26 cellular contexts compared by ENCODE assay signal in genomic region chr5:89534331-89534730, GRCh38.
DNase-seq lines count a peak whose midpoint lies in the region; ATAC-seq and TF ChIP-seq lines count a peak whose summit lies in the region.
"Had no signal": no experiment of that assay in that cellular context is flagged by ENCODE, and none has a peak within 500 bp of the region (broad histone marks: within the 10 kb centered on the region; RNA-seq: fewer than 3 reads in every experiment).

No MANE protein-coding gene starts in this region.

- dilution Hi-C loops in IMR-90 (cut with HindIII; ENCODE audit: low sequenced_read_pairs, unreplicated experiment), result no loop called here

- H2AK9ac ChIP-seq in IMR-90 (replicated peaks; ENCODE audit: low read depth, low read length, poor library complexity), result no peak overlapping the region

- intact Hi-C loops in IMR-90 (cut with micrococcal nuclease), result no loop called here

- H3K9me3 ChIP-seq in IMR-90 (ENCODE audit: control insufficient read depth, insufficient read depth, low read length), result no peaks in the 10 kb centered on the region
- H3K9me3 ChIP-seq: heart left ventricle, neutrophil, sigmoid colon, SK-N-SH, testis, vagina had no signal

- DNase-seq in AG04449 (ENCODE audit: low read depth, low spot score) (peak; percentile 44), IMR-90 (peak; percentile 6), epithelial cell of proximal tubule (ENCODE audit: low read depth) (peak; percentile 55), kidney tubule cell (ENCODE audit: low spot score) (peak; percentile 39), NCI-H2227 treated with DMSO at 0.1 percent for 48 hours (lab: John Stamatoyannopoulos, UW) (no peak)
- DNase-seq in activated CD8-positive, alpha-beta memory T cell treated with anti-CD3 and anti-CD28 coated beads, Interleukin-2, amount 50 U/mL, for 48 hours, result no peak
- DNase-seq: activated CD4-positive, alpha-beta T cell treated with anti-CD3 and anti-CD28 coated beads for 36 hours; activated CD8-positive, alpha-beta T cell treated with anti-CD3 and anti-CD28 coated beads, Interleukin-2, amount 10 ng/mL, durations not matched to agents 7 days and 5 days; activated effector memory CD4-positive, alpha-beta T cell treated with Interleukin-2 at 50 U/mL for 16 hours; activated T-cell treated with anti-CD3 and anti-CD28 coated beads for 4 hours; CD8-positive, alpha-beta memory T cell; DMS 273 treated with DMSO at 0.1 percent for 48 hours; dorsolateral prefrontal cortex; heart left ventricle; NCI-H1417; NCI-H2081; NCI-H446; sigmoid colon; SK-N-SH; stimulated activated naive CD4-positive, alpha-beta T cell treated with Interleukin-2 at 50 U/mL for 16 hours; testis had no signal

- in situ Hi-C loops in IMR-90 (cut with MboI; ENCODE audit: low sequenced_read_pairs), result no loop called here

- no peak overlapping the region for H4K91ac ChIP-seq in IMR-90 (ENCODE audit: insufficient read depth, low read depth, low read length)

- H2BK15ac ChIP-seq in IMR-90 (ENCODE audit: low read depth, low read length), result no peak overlapping the region

- H3K9me1 ChIP-seq in IMR-90 (ENCODE audit: insufficient read depth, low read length), result no peaks in the 10 kb centered on the region

- POLR2A ChIA-PET in AG04449 (lab: Yijun Ruan, JAX), result no interaction called here
- POLR2A ChIA-PET in IMR-90 (lab: Charles Lee; ENCODE audit: unreplicated experiment), result no interaction called here

- H3K27ac ChIP-seq in IMR-90 (ENCODE audit: insufficient read depth, low read length), result no peak overlapping the region
- H3K27ac ChIP-seq: 22Rv1, dorsolateral prefrontal cortex, heart left ventricle, neutrophil, sigmoid colon, testis, vagina had no signal

- no peaks in the 10 kb centered on the region for H3K79me1 ChIP-seq in IMR-90 (ENCODE audit: low read depth in 1 of 2, low read length in 2 of 2)

- no peaks in the 10 kb centered on the region for H4K20me1 ChIP-seq in IMR-90 (ENCODE audit: insufficient read depth, low read length)

- H3K4me1 ChIP-seq in IMR-90 (ENCODE audit: control insufficient read depth, insufficient read depth, low read length), result no peaks in the 10 kb centered on the region
- H3K4me1 ChIP-seq: sigmoid colon, testis, vagina had no signal

- no peak overlapping the region for H3K4ac ChIP-seq in IMR-90 (ENCODE audit: low read depth, low read length)

- no peak overlapping the region for H3K56ac ChIP-seq in IMR-90 (ENCODE audit: extremely low read depth, insufficient read depth, low read length)

- no peak overlapping the region for H4K8ac ChIP-seq in IMR-90 (ENCODE audit: low read depth in 2 of 2, low read length in 2 of 2)

- H2BK20ac ChIP-seq in IMR-90 (ENCODE audit: low read depth, low read length), result no peak overlapping the region

- H2BK120ac ChIP-seq in IMR-90 (ENCODE audit: low read depth, low read length), result no peak overlapping the region

- TF ChIP-seq RAD21 in IMR-90 (IDR thresholded peaks at IDR 0.05; ENCODE audit: low read length), result no peak

- no peak overlapping the region for H2AFZ ChIP-seq in IMR-90 (replicated peaks; ENCODE audit: low read length, poor library complexity)

- TF ChIP-seq POLR2A in IMR-90 (IDR thresholded peaks at IDR 0.05; ENCODE audit: low read depth, low read length), result no peak

- H3K23ac ChIP-seq in IMR-90 (ENCODE audit: low read depth, low read length), result no peak overlapping the region

- no peak overlapping the region for H3K18ac ChIP-seq in IMR-90 (ENCODE audit: low read depth, low read length)

- no peak overlapping the region for H3K4me3 ChIP-seq in AG04449 (ENCODE audit: low read depth, low read length)
- H3K4me3 ChIP-seq in IMR-90 (ENCODE audit: insufficient read depth, low read depth, low read length), result no peak overlapping the region
- no peak overlapping the region for H3K4me3 ChIP-seq in epithelial cell of proximal tubule (ENCODE audit: low read depth, low read length)
- H3K4me3 ChIP-seq: dorsolateral prefrontal cortex, heart left ventricle, sigmoid colon, testis, vagina had no signal

- no peak overlapping the region for H3K9ac ChIP-seq in IMR-90 (ENCODE audit: low read depth, low read length)
- H3K9ac ChIP-seq: SK-N-SH had no signal

- H3K27me3 ChIP-seq in IMR-90 (ENCODE audit: control insufficient read depth, insufficient read depth, low read length), result no peaks in the 10 kb centered on the region
- H3K27me3 ChIP-seq: dorsolateral prefrontal cortex, heart left ventricle, neutrophil, sigmoid colon, testis, vagina had no signal

- H3K36me3 ChIP-seq in IMR-90 (ENCODE audit: control insufficient read depth, insufficient read depth, low read length), result no peaks in the 10 kb centered on the region
- H3K36me3 ChIP-seq: heart left ventricle, neutrophil, sigmoid colon, vagina had no signal

- no peak overlapping the region for H3K14ac ChIP-seq in IMR-90 (replicated peaks; ENCODE audit: low read depth, low read length)

- no peak overlapping the region for H3K4me2 ChIP-seq in IMR-90 (ENCODE audit: low read depth, low read length)
- H3K4me2 ChIP-seq: SK-N-SH had no signal

- no peak for ATAC-seq in IMR-90 (ENCODE audit: low read depth)
- no peak for ATAC-seq in GM18861 (IDR thresholded peaks at IDR 0.05; ENCODE audit: unreplicated experiment)
- no peak for ATAC-seq in GM21447 (IDR thresholded peaks at IDR 0.05; ENCODE audit: unreplicated experiment)
- ATAC-seq: activated CD4-positive, alpha-beta T cell treated with anti-CD3 and anti-CD28 coated beads for 36 hours; activated CD8-positive, alpha-beta T cell treated with anti-CD3 and anti-CD28 coated beads, Interleukin-2, amount 10 ng/mL, durations not matched to agents 7 days and 5 days; heart left ventricle had no signal

- H4K5ac ChIP-seq in IMR-90 (ENCODE audit: low read depth, low read length), result no peak overlapping the region

- no peak overlapping the region for H2BK5ac ChIP-seq in IMR-90 (ENCODE audit: low read depth, low read length, poor library complexity, severe bottlenecking)

- no peak overlapping the region for H2AK5ac ChIP-seq in IMR-90 (ENCODE audit: low read depth, low read length)

- no peak for TF ChIP-seq CTCF in AG04449 (IDR thresholded peaks at IDR 0.05; ENCODE audit: insufficient read depth, low read length, missing control alignments)
- TF ChIP-seq CTCF in IMR-90 (conservative IDR thresholded peaks at IDR 0.05; ENCODE audit: low read depth, low read length), result no peak
- no peak for TF ChIP-seq CTCF in epithelial cell of proximal tubule (conservative IDR thresholded peaks at IDR 0.05; ENCODE audit: low read depth, low read length)

- CTCF ChIA-PET in AG04449 (lab: Yijun Ruan, JAX) (interaction anchor here (1.1 to 1.5 kb wide), 2 partner anchors 9 to 11 kb away, joined by 4 read pairs; no protein-coding TSS in a partner anchor), IMR-90 (lab: Yijun Ruan, JAX) (interaction anchor here (0.5 to 0.6 kb wide), 2 partner anchors 656 to 996 kb away, joined by 4 to 6 read pairs; no protein-coding TSS in a partner anchor)

- BruUV-seq in IMR-90 (replicated peaks; lab: Mats Ljungman, UMichigan), result no TSS peak

TF ChIP-seq in IMR-90, 13 proteins besides CTCF, POLR2A, EP300 and RAD21:
- TF ChIP-seq CHD1 (IDR thresholded peaks at IDR 0.05; ENCODE audit: low read depth, low read length), result no peak
- no peak for TF ChIP-seq FOS (IDR thresholded peaks at IDR 0.05; ENCODE audit: low read depth, low read length)
- TF ChIP-seq NFE2L2 (IDR thresholded peaks at IDR 0.05; ENCODE audit: low read depth, low read length), result no peak
- no peak for TF ChIP-seq MAZ (IDR thresholded peaks at IDR 0.05; ENCODE audit: borderline replicate concordance, low read depth, low read length)
- TF ChIP-seq MAFK (IDR thresholded peaks at IDR 0.05; ENCODE audit: low read depth, low read length), result no peak
- TF ChIP-seq RCOR1 (IDR thresholded peaks at IDR 0.05; ENCODE audit: insufficient replicate concordance, low read length), result no peak
- no peak for TF ChIP-seq CEBPB (IDR thresholded peaks at IDR 0.05; ENCODE audit: low read depth, low read length)
- no peak for TF ChIP-seq RFX5 (IDR thresholded peaks at IDR 0.05; ENCODE audit: low read depth, low read length)
- no peak for TF ChIP-seq SMC3 (IDR thresholded peaks at IDR 0.05; ENCODE audit: low read depth, low read length)
- TF ChIP-seq MXI1 (IDR thresholded peaks at IDR 0.05; ENCODE audit: borderline replicate concordance, low read depth, low read length), result no peak
- no peak for TF ChIP-seq BHLHE40 (IDR thresholded peaks at IDR 0.05; ENCODE audit: low read depth, low read length)
- no peak for TF ChIP-seq ELK1 (IDR thresholded peaks at IDR 0.05; ENCODE audit: borderline replicate concordance, low read depth, low read length)
- TF ChIP-seq USF2 (IDR thresholded peaks at IDR 0.05; ENCODE audit: low read depth, low read length), result no peak

Comparison
In these comparisons a context has a peak if more than half of its experiments do, and no peak if none do; other contexts are left out.
1. DNase-seq: peak in AG04449 (single experiment), IMR-90 (single experiment), epithelial cell of proximal tubule (single experiment) and kidney tubule cell (single experiment); none in NCI-H2227 treated with DMSO at 0.1 percent for 48 hours (single experiment) and activated CD8-positive, alpha-beta memory T cell treated with anti-CD3 and anti-CD28 coated beads, Interleukin-2, amount 50 U/mL, for 48 hours (single experiment).